15 cellular contexts compared by ENCODE assay signal in the genomic region with DNA sequence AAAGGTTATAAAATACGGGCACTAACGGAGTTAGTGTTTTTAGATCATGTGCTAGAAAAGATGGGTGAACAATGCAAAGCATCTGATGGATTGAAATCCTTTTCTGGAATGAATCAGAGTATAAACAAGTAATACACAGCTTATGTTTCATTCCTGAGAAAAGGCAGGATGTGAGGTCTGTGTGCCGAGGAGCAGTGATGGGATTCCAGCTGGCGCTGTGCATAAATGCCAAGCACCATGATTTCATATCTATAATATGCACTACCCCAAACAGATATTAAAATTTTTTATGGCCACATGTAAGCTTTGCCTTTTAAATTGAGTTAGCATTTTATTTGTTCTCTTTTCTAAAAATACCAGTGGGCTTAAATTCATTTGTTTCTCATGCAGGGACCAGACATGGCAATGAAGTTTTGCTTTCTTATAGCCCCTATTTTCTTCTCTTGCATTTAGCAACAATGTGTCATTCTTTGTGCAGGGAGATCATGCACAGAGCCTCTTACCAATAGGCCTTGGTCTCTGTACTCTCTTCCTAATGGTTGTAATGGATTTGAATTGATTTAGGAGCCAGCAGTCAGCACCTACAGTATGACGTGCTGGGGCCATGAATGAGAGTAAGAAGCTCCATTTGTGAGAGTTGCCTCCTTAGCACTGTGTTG.
DNase-seq lines count a peak whose midpoint lies in the region; TF ChIP-seq lines count a peak whose summit lies in the region.
"Had no signal": no experiment of that assay in that cellular context is flagged by ENCODE, and none has a peak within 500 bp of the region (broad histone marks: within the 10 kb centered on the region; RNA-seq: fewer than 3 reads in every experiment).

No MANE protein-coding gene starts in this region.

- CTCF ChIA-PET in activated CD4-positive, alpha-beta T cell treated with anti-CD3 and anti-CD28 coated beads, Interleukin-2, amount 10 ng/mL, durations not matched to agents 7 days and 5 days (lab: Charles Lee): interaction anchor here (1.2 kb wide), 1 partner anchor 8 kb away, joined by 3 read pairs; no protein-coding TSS in a partner anchor

- no peak overlapping the region for H3K27ac ChIP-seq in caudate nucleus (ENCODE audit: low read depth, low read length)
- H3K27ac ChIP-seq: KMS-11, prostate gland had no signal

- H3K36me3 Mint-ChIP-seq in HFFc6 (ENCODE audit: low read depth): peaks cover 59% of the 10 kb centered on the region
- peaks cover 22% of the 10 kb centered on the region for H3K36me3 Mint-ChIP-seq in brain
- H3K36me3 Mint-ChIP-seq in activated T-helper 1 cell treated with anti-CD3 and anti-CD28 coated beads, Interleukin-12 subunit alpha, Interleukin-12 subunit beta, Interleukin-2, Interleukin-4 antibody, amounts not matched to agents 30 ng/mL and 10 ng/mL and 1 ng/mL, durations not matched to agents 14 hours and 24 hours and 36 hours (ENCODE audit: low read depth): no peaks in the 10 kb centered on the region
- H3K36me3 Mint-ChIP-seq in activated CD4-positive, alpha-beta T cell treated with anti-CD3 and anti-CD28 coated beads, Interleukin-2, amount 10 ng/mL, durations not matched to agents 7 days and 5 days (ENCODE audit: low read depth): no peaks in the 10 kb centered on the region
- H3K36me3 Mint-ChIP-seq: activated naive CD4-positive, alpha-beta T cell treated with anti-CD3 and anti-CD28 coated beads, Interleukin-2, amount 10 ng/mL, durations not matched to agents 7 days and 5 days had no signal

- DNase-seq in AG08396 (ENCODE audit: low spot score) (peak; percentile 62), HFFc6 (peak; percentile 80), myocyte (ENCODE audit: low read depth) (peak; percentile 75), D341Med (ENCODE audit: low spot score) (no peak), caudate nucleus (lab: John Stamatoyannopoulos, UW) (no peak)
- DNase-seq in activated T-helper 1 cell treated with anti-CD3 and anti-CD28 coated beads, Interleukin-12 subunit alpha, Interleukin-12 subunit beta, Interleukin-2, Interleukin-4 antibody, amounts not matched to agents 30 ng/mL and 10 ng/mL and 1 ng/mL, durations not matched to agents 14 hours and 24 hours and 36 hours (ENCODE audit: low spot score): no peak
- no peak for DNase-seq in activated CD4-positive, alpha-beta T cell treated with anti-CD3 and anti-CD28 coated beads, Interleukin-2, amount 10 ng/mL, durations not matched to agents 7 days and 5 days
- DNase-seq: activated CD8-positive, alpha-beta memory T cell treated with anti-CD3 and anti-CD28 coated beads for 24 hours; activated naive CD4-positive, alpha-beta T cell treated with anti-CD3 and anti-CD28 coated beads, Interleukin-2, amount 10 ng/mL, durations not matched to agents 7 days and 5 days; C1 segment of cervical spinal cord; NCI-H748 treated with DMSO at 0.1 percent for 48 hours had no signal

- H3K4me3 Mint-ChIP-seq in HFFc6 (peak overlapping the region; percentile 80), brain (peak overlapping the region in 1 of 5 experiments; percentile 4)
- no peak overlapping the region for H3K4me3 Mint-ChIP-seq in activated T-helper 1 cell treated with anti-CD3 and anti-CD28 coated beads, Interleukin-12 subunit alpha, Interleukin-12 subunit beta, Interleukin-2, Interleukin-4 antibody, amounts not matched to agents 30 ng/mL and 10 ng/mL and 1 ng/mL, durations not matched to agents 14 hours and 24 hours and 36 hours
- no peak overlapping the region for H3K4me3 Mint-ChIP-seq in activated CD4-positive, alpha-beta T cell treated with anti-CD3 and anti-CD28 coated beads, Interleukin-2, amount 10 ng/mL, durations not matched to agents 7 days and 5 days
- H3K4me3 Mint-ChIP-seq: activated naive CD4-positive, alpha-beta T cell treated with anti-CD3 and anti-CD28 coated beads, Interleukin-2, amount 10 ng/mL, durations not matched to agents 7 days and 5 days; GM23338 had no signal

- POLR2A ChIA-PET in activated CD4-positive, alpha-beta T cell treated with anti-CD3 and anti-CD28 coated beads, Interleukin-2, amount 10 ng/mL, durations not matched to agents 7 days and 5 days (lab: Charles Lee): no interaction called here

- H3K4me1 Mint-ChIP-seq in HFFc6 (ENCODE audit: low read depth): peaks cover 87% of the 10 kb centered on the region
- peaks cover 61% of the 10 kb centered on the region for H3K4me1 Mint-ChIP-seq in brain
- peaks cover 10% of the 10 kb centered on the region for H3K4me1 Mint-ChIP-seq in activated T-helper 1 cell treated with anti-CD3 and anti-CD28 coated beads, Interleukin-12 subunit alpha, Interleukin-12 subunit beta, Interleukin-2, Interleukin-4 antibody, amounts not matched to agents 30 ng/mL and 10 ng/mL and 1 ng/mL, durations not matched to agents 14 hours and 24 hours and 36 hours (ENCODE audit: low read depth)
- peaks cover 6% of the 10 kb centered on the region for H3K4me1 Mint-ChIP-seq in activated CD4-positive, alpha-beta T cell treated with anti-CD3 and anti-CD28 coated beads, Interleukin-2, amount 10 ng/mL, durations not matched to agents 7 days and 5 days
- H3K4me1 Mint-ChIP-seq: activated naive CD4-positive, alpha-beta T cell treated with anti-CD3 and anti-CD28 coated beads, Interleukin-2, amount 10 ng/mL, durations not matched to agents 7 days and 5 days; GM23338 had no signal

- H3K9me3 Mint-ChIP-seq in HFFc6 (no peaks in the 10 kb centered on the region), brain (no peaks in the 10 kb centered on the region)
- no peaks in the 10 kb centered on the region for H3K9me3 Mint-ChIP-seq in activated T-helper 1 cell treated with anti-CD3 and anti-CD28 coated beads, Interleukin-12 subunit alpha, Interleukin-12 subunit beta, Interleukin-2, Interleukin-4 antibody, amounts not matched to agents 30 ng/mL and 10 ng/mL and 1 ng/mL, durations not matched to agents 14 hours and 24 hours and 36 hours
- no peaks in the 10 kb centered on the region for H3K9me3 Mint-ChIP-seq in activated CD4-positive, alpha-beta T cell treated with anti-CD3 and anti-CD28 coated beads, Interleukin-2, amount 10 ng/mL, durations not matched to agents 7 days and 5 days
- H3K9me3 Mint-ChIP-seq: activated naive CD4-positive, alpha-beta T cell treated with anti-CD3 and anti-CD28 coated beads, Interleukin-2, amount 10 ng/mL, durations not matched to agents 7 days and 5 days; GM23338 had no signal

- intact Hi-C loops in activated T-helper 1 cell treated with anti-CD3 and anti-CD28 coated beads, Interleukin-12 subunit alpha, Interleukin-12 subunit beta, Interleukin-2, Interleukin-4 antibody, amounts not matched to agents 30 ng/mL and 10 ng/mL and 1 ng/mL, durations not matched to agents 14 hours and 24 hours and 36 hours (cut with micrococcal nuclease): loop anchor here (10.0 kb wide), 1 partner anchor 213 kb away; no protein-coding TSS in a partner anchor

- H3K27me3 Mint-ChIP-seq in HFFc6 (ENCODE audit: insufficient read depth) (no peaks in the 10 kb centered on the region; the same call in 1 of the 2 replicates), brain (no peaks in the 10 kb centered on the region)
- no peaks in the 10 kb centered on the region for H3K27me3 Mint-ChIP-seq in activated T-helper 1 cell treated with anti-CD3 and anti-CD28 coated beads, Interleukin-12 subunit alpha, Interleukin-12 subunit beta, Interleukin-2, Interleukin-4 antibody, amounts not matched to agents 30 ng/mL and 10 ng/mL and 1 ng/mL, durations not matched to agents 14 hours and 24 hours and 36 hours (ENCODE audit: insufficient read depth)
- H3K27me3 Mint-ChIP-seq in activated CD4-positive, alpha-beta T cell treated with anti-CD3 and anti-CD28 coated beads, Interleukin-2, amount 10 ng/mL, durations not matched to agents 7 days and 5 days: no peaks in the 10 kb centered on the region
- H3K27me3 Mint-ChIP-seq: activated naive CD4-positive, alpha-beta T cell treated with anti-CD3 and anti-CD28 coated beads, Interleukin-2, amount 10 ng/mL, durations not matched to agents 7 days and 5 days had no signal

- TF ChIP-seq CTCF in HFFc6 (IDR thresholded peaks at IDR 0.05) (no peak), brain (conservative IDR thresholded peaks at IDR 0.05) (no peak)

- H3K27ac Mint-ChIP-seq in HFFc6 (peak overlapping the region; percentile 93), brain (peak overlapping the region in 3 of 5 experiments; percentile 34 to 90 (median 70))
- no peak overlapping the region for H3K27ac Mint-ChIP-seq in activated T-helper 1 cell treated with anti-CD3 and anti-CD28 coated beads, Interleukin-12 subunit alpha, Interleukin-12 subunit beta, Interleukin-2, Interleukin-4 antibody, amounts not matched to agents 30 ng/mL and 10 ng/mL and 1 ng/mL, durations not matched to agents 14 hours and 24 hours and 36 hours
- H3K27ac Mint-ChIP-seq in activated CD4-positive, alpha-beta T cell treated with anti-CD3 and anti-CD28 coated beads, Interleukin-2, amount 10 ng/mL, durations not matched to agents 7 days and 5 days: no peak overlapping the region
- H3K27ac Mint-ChIP-seq: activated naive CD4-positive, alpha-beta T cell treated with anti-CD3 and anti-CD28 coated beads, Interleukin-2, amount 10 ng/mL, durations not matched to agents 7 days and 5 days; GM23338 had no signal

Comparison
In these comparisons a context has a peak if more than half of its experiments do, and no peak if none do; other contexts are left out.
1. DNase-seq: peak in AG08396 (single experiment), HFFc6 (single experiment) and myocyte (single experiment); none in D341Med (single experiment), caudate nucleus (0 of 61), activated T-helper 1 cell treated with anti-CD3 and anti-CD28 coated beads, Interleukin-12 subunit alpha, Interleukin-12 subunit beta, Interleukin-2, Interleukin-4 antibody, amounts not matched to agents 30 ng/mL and 10 ng/mL and 1 ng/mL, durations not matched to agents 14 hours and 24 hours and 36 hours (single experiment) and activated CD4-positive, alpha-beta T cell treated with anti-CD3 and anti-CD28 coated beads, Interleukin-2, amount 10 ng/mL, durations not matched to agents 7 days and 5 days (single experiment).
2. H3K27ac Mint-ChIP-seq: peak in HFFc6 (single experiment) and brain (3 of 5); none in activated T-helper 1 cell treated with anti-CD3 and anti-CD28 coated beads, Interleukin-12 subunit alpha, Interleukin-12 subunit beta, Interleukin-2, Interleukin-4 antibody, amounts not matched to agents 30 ng/mL and 10 ng/mL and 1 ng/mL, durations not matched to agents 14 hours and 24 hours and 36 hours (single experiment) and activated CD4-positive, alpha-beta T cell treated with anti-CD3 and anti-CD28 coated beads, Interleukin-2, amount 10 ng/mL, durations not matched to agents 7 days and 5 days (single experiment).